Comparison of ENCODE assay signal across 20 cellular contexts in genomic region chr5:20466507-20466906, GRCh38.
A peak's percentile ranks its signal among the peaks of the same experiment; 100 is the strongest.
DNase-seq lines count a peak whose midpoint lies in the region; ATAC-seq, FAIRE-seq and TF ChIP-seq lines count a peak whose summit lies in the region.
"Had no signal": no experiment of that assay in that cellular context is flagged by ENCODE, and none has a peak within 500 bp of the region (broad histone marks: within the 10 kb centered on the region; RNA-seq: fewer than 3 reads in every experiment).

No MANE protein-coding gene starts in this region.

- H3K9me3 Mint-ChIP-seq in glutamatergic neuron (ENCODE audit: unreplicated experiment), result no peaks in the 10 kb centered on the region

- TF ChIP-seq EP300 in HepG2 (IDR thresholded peaks at IDR 0.05; ENCODE audit: low read depth in 2 of 2, low read length in 2 of 2) (no peak), HepG2 (CRISPR knock-in tag; IDR thresholded peaks at IDR 0.05; ENCODE audit: borderline replicate concordance) (no peak)

- TF ChIP-seq POLR2A in HepG2 (IDR thresholded peaks at IDR 0.05; ENCODE audit: insufficient read depth in 1 of 2, low read depth in 2 of 2, low read length in 2 of 2) (no peak), right lobe of liver (IDR thresholded peaks at IDR 0.05) (no peak)

- H3K27me3 ChIP-seq in HepG2 (ENCODE audit: control insufficient read depth in 1 of 2, insufficient read depth in 2 of 2, low read length in 2 of 2), result no peaks in the 10 kb centered on the region
- H3K27me3 ChIP-seq in right lobe of liver, result no peaks in the 10 kb centered on the region
- H3K27me3 ChIP-seq in lower lobe of right lung (ENCODE audit: low read depth), result no peaks in the 10 kb centered on the region
- H3K27me3 ChIP-seq: BLaER1 treated with 17β-estradiol and CSF1 and Interleukin-3, amounts not matched to agents 10 nM and 100 nM had no signal

- H3K79me2 ChIP-seq in HepG2 (ENCODE audit: insufficient read depth, low read length), result no peaks in the 10 kb centered on the region

- in situ Hi-C loops in HepG2 (cut with HindIII; ENCODE audit: extremely low pct_ligation_motif_present, low pct_unique_long_range_greater_than_20kb), result no loop called here

- CTCF ChIA-PET in HepG2 (lab: Yijun Ruan, JAX; ENCODE audit: low intra/inter-chr PET ratio, low total read pairs), result no interaction called here

- H3K36me3 Mint-ChIP-seq in glutamatergic neuron (ENCODE audit: unreplicated experiment), result no peaks in the 10 kb centered on the region
- H3K36me3 Mint-ChIP-seq: CD8-positive, alpha-beta T cell had no signal

- H3K27me3 Mint-ChIP-seq in glutamatergic neuron (ENCODE audit: unreplicated experiment), result no peaks in the 10 kb centered on the region
- H3K27me3 Mint-ChIP-seq: B cell; CD4-positive, alpha-beta T cell had no signal

- POLR2A ChIA-PET in HepG2 (lab: Yijun Ruan, JAX), result no interaction called here

- H3K36me3 ChIP-seq in HepG2 (replicated peaks in 1 of 2; ENCODE audit: control insufficient read depth in 1 of 2, insufficient read depth in 2 of 2, low read length in 2 of 2) (no peaks in the 10 kb centered on the region), right lobe of liver (no peaks in the 10 kb centered on the region), lower lobe of right lung (no peaks in the 10 kb centered on the region)
- H3K36me3 ChIP-seq: BLaER1 treated with 17β-estradiol and CSF1 and Interleukin-3, amounts not matched to agents 10 nM and 100 nM had no signal

- H3K4me3 ChIP-seq in HepG2 (replicated peaks in 1 of 3; ENCODE audit: insufficient read depth in 1 of 3, low read depth in 2 of 3, low read length in 3 of 3) (no peak overlapping the region), right lobe of liver (no peak overlapping the region), retinal pigment epithelial cell (ENCODE audit: low read length) (no peak overlapping the region), lower lobe of right lung (no peak overlapping the region)
- H3K4me3 ChIP-seq: A549; BLaER1 treated with 17β-estradiol and CSF1 and Interleukin-3, amounts not matched to agents 10 nM and 100 nM had no signal

- no peak overlapping the region for H3K4me3 Mint-ChIP-seq in glutamatergic neuron (ENCODE audit: unreplicated experiment)
- H3K4me3 Mint-ChIP-seq: B cell; CD4-positive, alpha-beta T cell; CD8-positive, alpha-beta T cell had no signal

- no peak overlapping the region for H2AFZ ChIP-seq in HepG2 (ENCODE audit: low read length)

- TF ChIP-seq RAD21 in HepG2 (CRISPR knock-in tag; IDR thresholded peaks at IDR 0.05), result no peak

- no TSS peak for BruUV-seq in HepG2 (replicated peaks; lab: Mats Ljungman, UMichigan)

- no peak for DNase-seq in HepG2 (ENCODE audit: low spot score)
- DNase-seq in right lobe of liver, result no peak
- DNase-seq in glutamatergic neuron, result no peak
- peak; percentile 74 for DNase-seq in retinal pigment epithelial cell (ENCODE audit: low read depth)
- no peak for DNase-seq in lower lobe of right lung
- DNase-seq: AML-193; Caco-2; Calu3; CD4-positive, alpha-beta T cell; CD8-positive, alpha-beta T cell; DMS79 treated with DMSO at 0.1 percent for 48 hours; GF-D8 had no signal

- no peaks in the 10 kb centered on the region for H3K4me1 ChIP-seq in HepG2 (ENCODE audit: insufficient read depth, low read length)
- no peaks in the 10 kb centered on the region for H3K4me1 ChIP-seq in right lobe of liver
- H3K4me1 ChIP-seq in lower lobe of right lung, result no peaks in the 10 kb centered on the region
- H3K4me1 ChIP-seq: A549; BLaER1 treated with 17β-estradiol and CSF1 and Interleukin-3, amounts not matched to agents 10 nM and 100 nM; Caco-2 had no signal

- intact Hi-C loops in HepG2 (cut with micrococcal nuclease; ENCODE audit: unreplicated experiment), result no loop called here
- intact Hi-C loops in right lobe of liver (cut with DNase I), result no loop called here
- intact Hi-C loops in lower lobe of right lung (cut with DNase I), result no loop called here

- no peak for TF ChIP-seq CTCF in HepG2 (CRISPR knock-in tag; IDR thresholded peaks at IDR 0.05)
- TF ChIP-seq CTCF in right lobe of liver (IDR thresholded peaks at IDR 0.05), result no peak
- no peak for TF ChIP-seq CTCF in glutamatergic neuron (IDR thresholded peaks at IDR 0.05; ENCODE audit: partially characterized antibody, unreplicated experiment)
- TF ChIP-seq CTCF in retinal pigment epithelial cell (conservative IDR thresholded peaks at IDR 0.05; ENCODE audit: low read depth, low read length), result no peak
- no peak for TF ChIP-seq CTCF in lower lobe of right lung (IDR thresholded peaks at IDR 0.05)

- H3K27ac ChIP-seq in HepG2 (ENCODE audit: extremely low read length, insufficient read depth, low read length) (no peak overlapping the region), right lobe of liver (no peak overlapping the region), lower lobe of right lung (no peak overlapping the region)
- H3K27ac ChIP-seq: 22Rv1; A549; BLaER1 treated with 17β-estradiol and CSF1 and Interleukin-3, amounts not matched to agents 10 nM and 100 nM; C4-2B had no signal

- peak overlapping the region; percentile 3 for H3K27ac Mint-ChIP-seq in glutamatergic neuron (ENCODE audit: unreplicated experiment)
- H3K27ac Mint-ChIP-seq: B cell; CD4-positive, alpha-beta T cell; CD8-positive, alpha-beta T cell had no signal

- FAIRE-seq in HepG2 (lab: Jason Lieb, UNC), result no peak
- FAIRE-seq: A549, G401.6, GM12891 had no signal

- H3K9me3 ChIP-seq in HepG2 (ENCODE audit: low read length), result no peaks in the 10 kb centered on the region
- H3K9me3 ChIP-seq in right lobe of liver, result no peaks in the 10 kb centered on the region
- no peaks in the 10 kb centered on the region for H3K9me3 ChIP-seq in lower lobe of right lung
- H3K9me3 ChIP-seq: A549; BLaER1 treated with 17β-estradiol and CSF1 and Interleukin-3, amounts not matched to agents 10 nM and 100 nM; Caco-2 had no signal

- H4K20me1 ChIP-seq in HepG2 (ENCODE audit: insufficient read depth, low read length), result no peaks in the 10 kb centered on the region
- H4K20me1 ChIP-seq: BLaER1 treated with 17β-estradiol and CSF1 and Interleukin-3, amounts not matched to agents 10 nM and 100 nM had no signal

- H3K9ac ChIP-seq in HepG2 (ENCODE audit: insufficient read depth, low read depth, low read length), result no peak overlapping the region
- H3K9ac ChIP-seq: BLaER1 treated with 17β-estradiol and CSF1 and Interleukin-3, amounts not matched to agents 10 nM and 100 nM had no signal

- H3K4me1 Mint-ChIP-seq in glutamatergic neuron (ENCODE audit: low read depth, unreplicated experiment), result peaks cover 7% of the 10 kb centered on the region
- H3K4me1 Mint-ChIP-seq: B cell had no signal

- H3K4me2 ChIP-seq in HepG2 (ENCODE audit: low read depth, low read length), result no peak overlapping the region
- H3K4me2 ChIP-seq: A549; BLaER1 treated with 17β-estradiol and CSF1 and Interleukin-3, amounts not matched to agents 10 nM and 100 nM had no signal

- WGBS in HepG2 (ENCODE audit: low lambda C conversion rate), result 3% methylated on average over 1 of the region's 1 CpG
- WGBS in right lobe of liver (ENCODE audit: insufficient coverage, low coverage, low lambda C conversion rate, missing lambda C conversion rate), result 13% methylated on average over 1 of the region's 1 CpG

- no peak for ATAC-seq in HepG2
- no peak for ATAC-seq in right lobe of liver
- ATAC-seq in lower lobe of right lung, result no peak
- ATAC-seq in GM18873 (IDR thresholded peaks at IDR 0.05; ENCODE audit: low FRiP score, unreplicated experiment), result no peak
- ATAC-seq: A549; CD8-positive, alpha-beta T cell had no signal

TF ChIP-seq in HepG2, 621 proteins besides CTCF, POLR2A, EP300 and RAD21:
- TF ChIP-seq CREB1 (IDR thresholded peaks at IDR 0.05), result 0 out of 2 replicates have a peak, but pooled peaks have one; percentile 10
- TF ChIP-seq CREB1 (CRISPR knock-in tag; IDR thresholded peaks at IDR 0.05), result no peak
- no peak for TF ChIP-seq SMAD3 (CRISPR knock-in tag; IDR thresholded peaks at IDR 0.05)
- no peak for TF ChIP-seq SAP130 (CRISPR knock-in tag; IDR thresholded peaks at IDR 0.05; ENCODE audit: low read depth)
